In genomic region chr20:36193937-36194712, GRCh38 we compare ENCODE assay signal across 2 cellular contexts.
TF ChIP-seq lines count a peak whose summit lies in the region.

No MANE protein-coding gene starts in this region.

TF ChIP-seq in HEK293, 187 proteins besides CTCF, POLR2A, EP300 and RAD21:
- no peak for TF ChIP-seq ZNF362 (tag by site-specific recombination; IDR thresholded peaks at IDR 0.05)
- no peak for TF ChIP-seq ZNF354C (tag by site-specific recombination; IDR thresholded peaks at IDR 0.05; ENCODE audit: borderline replicate concordance, low read depth)
- TF ChIP-seq KLF1 (tag by site-specific recombination; IDR thresholded peaks at IDR 0.05): 0 out of 2 replicates have a peak, but pooled peaks have one; percentile 27
- no peak for TF ChIP-seq SCRT1 (tag by site-specific recombination; IDR thresholded peaks at IDR 0.05; ENCODE audit: borderline replicate concordance)
- no peak for TF ChIP-seq ZBTB1 (tag by site-specific recombination; IDR thresholded peaks at IDR 0.05)
- TF ChIP-seq ZNF660 (tag by site-specific recombination; IDR thresholded peaks at IDR 0.05): no peak

TF ChIP-seq in SK-N-SH treated with all-trans-retinoic acid at 6 μM for 48 hours, 23 proteins besides CTCF, POLR2A, EP300 and RAD21:
- no peak for TF ChIP-seq PATZ1 (CRISPR knock-in tag; IDR thresholded peaks at IDR 0.05; ENCODE audit: borderline replicate concordance)
- TF ChIP-seq ZFP30 (CRISPR knock-in tag; IDR thresholded peaks at IDR 0.05): no peak
- TF ChIP-seq ZC3H10 (CRISPR knock-in tag; IDR thresholded peaks at IDR 0.05): no peak
- no peak for TF ChIP-seq PPARA (CRISPR knock-in tag; IDR thresholded peaks at IDR 0.05; ENCODE audit: borderline replicate concordance)
- TF ChIP-seq CSDC2 (CRISPR knock-in tag; IDR thresholded peaks at IDR 0.05): no peak
- TF ChIP-seq RARB (CRISPR knock-in tag; IDR thresholded peaks at IDR 0.05): no peak
- TF ChIP-seq, protein P1, sequence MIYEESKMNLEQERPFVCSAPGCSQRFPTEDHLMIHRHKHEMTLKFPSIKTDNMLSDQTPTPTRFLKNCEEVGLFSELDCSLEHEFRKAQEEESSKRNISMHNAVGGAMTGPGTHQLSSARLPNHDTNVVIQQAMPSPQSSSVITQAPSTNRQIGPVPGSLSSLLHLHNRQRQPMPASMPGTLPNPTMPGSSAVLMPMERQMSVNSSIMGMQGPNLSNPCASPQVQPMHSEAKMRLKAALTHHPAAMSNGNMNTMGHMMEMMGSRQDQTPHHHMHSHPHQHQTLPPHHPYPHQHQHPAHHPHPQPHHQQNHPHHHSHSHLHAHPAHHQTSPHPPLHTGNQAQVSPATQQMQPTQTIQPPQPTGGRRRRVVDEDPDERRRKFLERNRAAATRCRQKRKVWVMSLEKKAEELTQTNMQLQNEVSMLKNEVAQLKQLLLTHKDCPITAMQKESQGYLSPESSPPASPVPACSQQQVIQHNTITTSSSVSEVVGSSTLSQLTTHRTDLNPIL (CRISPR knock-in tag; IDR thresholded peaks at IDR 0.05; ENCODE audit: low read depth): no peak
- TF ChIP-seq POU6F1 (CRISPR knock-in tag; IDR thresholded peaks at IDR 0.05; ENCODE audit: borderline replicate concordance, low read depth): no peak
- no peak for TF ChIP-seq BACH2 (CRISPR knock-in tag; IDR thresholded peaks at IDR 0.05; ENCODE audit: borderline replicate concordance)
- TF ChIP-seq SNAI2 (CRISPR knock-in tag; IDR thresholded peaks at IDR 0.05): no peak
- TF ChIP-seq ESRRG (CRISPR knock-in tag; IDR thresholded peaks at IDR 0.05): no peak
- no peak for TF ChIP-seq GLIS3 (CRISPR knock-in tag; IDR thresholded peaks at IDR 0.05)
- no peak for TF ChIP-seq ZNF8 (CRISPR knock-in tag; IDR thresholded peaks at IDR 0.05)
- TF ChIP-seq ZFP3 (CRISPR knock-in tag; IDR thresholded peaks at IDR 0.05): no peak
- TF ChIP-seq OSR1 (CRISPR knock-in tag; IDR thresholded peaks at IDR 0.05): no peak
